In genomic region chr2:157876771-157877108, GRCh38 we compare ENCODE assay signal across 8 cellular contexts. TPM values are rescaled to one million over a fixed set of nuclear protein-coding genes. Genes with fewer than 3 reads are reported as not detected.
DNase-seq lines count a peak whose midpoint lies in the region; ATAC-seq and TF ChIP-seq lines count a peak whose summit lies in the region.

No MANE protein-coding gene starts in this region.

- H3K4me1 Mint-ChIP-seq in activated T-cell treated with anti-CD3 and anti-CD28 coated beads, Interleukin-2, amount 50 U/mL, for 4 hours (ENCODE audit: low read depth): peaks cover 55% of the 10 kb centered on the region
- peaks cover 42% of the 10 kb centered on the region for H3K4me1 Mint-ChIP-seq in activated naive CD8-positive, alpha-beta T cell (ENCODE audit: low read depth)

- H3K27ac ChIP-seq in layer of hippocampus (ENCODE audit: low read depth, low read length): peak overlapping the region; percentile 83
- peak overlapping the region; percentile 79 to 82 for H3K27ac ChIP-seq in thoracic aorta

- H3K27me3 Mint-ChIP-seq in activated T-cell treated with anti-CD3 and anti-CD28 coated beads, Interleukin-2, amount 50 U/mL, for 4 hours (ENCODE audit: low read depth): no peaks in the 10 kb centered on the region
- no peaks in the 10 kb centered on the region for H3K27me3 Mint-ChIP-seq in activated naive CD8-positive, alpha-beta T cell

- CTCF ChIA-PET in HEK293T (lab: Yijun Ruan, JAX): interaction anchor here (0.6 to 1.0 kb wide), 3 partner anchors 11 to 112 kb away, joined by 3 to 4 read pairs (median 3); no protein-coding TSS in a partner anchor

- H3K4me3 Mint-ChIP-seq in activated T-cell treated with anti-CD3 and anti-CD28 coated beads, Interleukin-2, amount 50 U/mL, for 4 hours: peak overlapping the region; percentile 78
- H3K4me3 Mint-ChIP-seq in activated naive CD8-positive, alpha-beta T cell: peak overlapping the region; percentile 87

- no peaks in the 10 kb centered on the region for H3K9me3 ChIP-seq in thoracic aorta

- TF ChIP-seq CTCF in thoracic aorta (IDR thresholded peaks at IDR 0.05): no peak

- POLR2A ChIA-PET in HEK293T (lab: Yijun Ruan, JAX): interaction anchor here (0.9 to 1.9 kb wide), 10 partner anchors 11 to 94 kb away, joined by 3 to 9 read pairs (median 4); no protein-coding TSS in a partner anchor

- peaks cover 9 to 36% of the 10 kb centered on the region in 2 donors for H3K4me1 ChIP-seq in thoracic aorta (ENCODE audit: control insufficient read depth in 1 of 2, low read depth in 2 of 2)

- no peaks in the 10 kb centered on the region for H3K36me3 Mint-ChIP-seq in activated T-cell treated with anti-CD3 and anti-CD28 coated beads, Interleukin-2, amount 50 U/mL, for 4 hours (ENCODE audit: insufficient read depth)
- H3K36me3 Mint-ChIP-seq in activated naive CD8-positive, alpha-beta T cell: peaks cover 2% of the 10 kb centered on the region

- H3K36me3 ChIP-seq in thoracic aorta: no peaks in the 10 kb centered on the region

- H3K4me3 ChIP-seq in thoracic aorta: peak overlapping the region; percentile 83

- ATAC-seq in activated T-cell treated with anti-CD3 and anti-CD28 coated beads, Interleukin-2, amount 50 U/mL, for 4 hours: peak; percentile 6 to 7
- no peak for ATAC-seq in thoracic aorta (ENCODE audit: insufficient number of reproducible peaks, low FRiP score, low read depth)

- DNase-seq in activated T-cell treated with anti-CD3 and anti-CD28 coated beads, Interleukin-2, amount 50 U/mL, for 4 hours: no peak
- no peak for DNase-seq in activated T-cell treated with anti-CD3 and anti-CD28 coated beads, Interleukin-2, amount 50 U/mL, for 48 hours
- DNase-seq in thoracic aorta (ENCODE audit: low spot score) (no peak), GF-D8 (lab: John Stamatoyannopoulos, UW) (no peak), HEK293T (ENCODE audit: extremely low spot score) (no peak)
- DNase-seq in activated naive CD4-positive, alpha-beta T cell treated with Interleukin-2 at 50 U/mL for 16 hours: no peak

- H3K27me3 ChIP-seq in layer of hippocampus (ENCODE audit: control insufficient read depth, insufficient read depth, low read length): no peaks in the 10 kb centered on the region
- no peaks in the 10 kb centered on the region for H3K27me3 ChIP-seq in thoracic aorta (replicated peaks; ENCODE audit: insufficient read depth)

- H3K27ac Mint-ChIP-seq in activated naive CD8-positive, alpha-beta T cell: peak overlapping the region; percentile 73

- no peaks in the 10 kb centered on the region for H3K9me3 Mint-ChIP-seq in activated T-cell treated with anti-CD3 and anti-CD28 coated beads, Interleukin-2, amount 50 U/mL, for 4 hours
- H3K9me3 Mint-ChIP-seq in activated naive CD8-positive, alpha-beta T cell (ENCODE audit: low read depth): no peaks in the 10 kb centered on the region

TF ChIP-seq in HEK293T, 16 proteins besides CTCF, POLR2A, EP300 and RAD21:
- TF ChIP-seq LEF1 (IDR thresholded peaks at IDR 0.05; ENCODE audit: borderline replicate concordance): no peak
- TF ChIP-seq ZNF384 (IDR thresholded peaks at IDR 0.05): no peak
- no peak for TF ChIP-seq L3MBTL2 (conservative IDR thresholded peaks at IDR 0.05)
- no peak for TF ChIP-seq SP1 (IDR thresholded peaks at IDR 0.05)
- TF ChIP-seq TARDBP (IDR thresholded peaks at IDR 0.05): no peak
- no peak for TF ChIP-seq FOXK2 (IDR thresholded peaks at IDR 0.05)
- no peak for TF ChIP-seq FOXA1 (IDR thresholded peaks at IDR 0.05)
- TF ChIP-seq, protein P1, sequence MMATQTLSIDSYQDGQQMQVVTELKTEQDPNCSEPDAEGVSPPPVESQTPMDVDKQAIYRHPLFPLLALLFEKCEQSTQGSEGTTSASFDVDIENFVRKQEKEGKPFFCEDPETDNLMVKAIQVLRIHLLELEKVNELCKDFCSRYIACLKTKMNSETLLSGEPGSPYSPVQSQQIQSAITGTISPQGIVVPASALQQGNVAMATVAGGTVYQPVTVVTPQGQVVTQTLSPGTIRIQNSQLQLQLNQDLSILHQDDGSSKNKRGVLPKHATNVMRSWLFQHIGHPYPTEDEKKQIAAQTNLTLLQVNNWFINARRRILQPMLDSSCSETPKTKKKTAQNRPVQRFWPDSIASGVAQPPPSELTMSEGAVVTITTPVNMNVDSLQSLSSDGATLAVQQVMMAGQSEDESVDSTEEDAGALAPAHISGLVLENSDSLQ (IDR thresholded peaks at IDR 0.05): no peak
- TF ChIP-seq ARNT (IDR thresholded peaks at IDR 0.05): no peak
- TF ChIP-seq FOXM1 (IDR thresholded peaks at IDR 0.05; ENCODE audit: borderline replicate concordance): no peak
- TF ChIP-seq CTBP1 (IDR thresholded peaks at IDR 0.05; ENCODE audit: borderline replicate concordance): no peak
- TF ChIP-seq ELF4 (IDR thresholded peaks at IDR 0.05): no peak
TF ChIP-seq in HEK293T: peak in this region for 0.

RNA-seq across cellular contexts. Expression of gene ACVR1, which starts 0.6 kb away (rescaled TPM):
- total RNA-seq in activated T-cell treated with anti-CD3 and anti-CD28 coated beads, Interleukin-2, amount 50 U/mL, for 4 hours: 10 to 100 TPM; 11.5 to 14.1 (median 13.2) TPM
- total RNA-seq in thoracic aorta: 10 to 100 TPM; 25.0 to 35.0 TPM
